In genomic region chr14:90757452-90757851, GRCh38 we compare ENCODE assay signal across 8 cellular contexts. TPM values are rescaled to one million over a fixed set of nuclear protein-coding genes. Genes with fewer than 3 reads are reported as not detected.
A peak's percentile ranks its signal among the peaks of the same experiment; 100 is the strongest.
DNase-seq lines count a peak whose midpoint lies in the region; ATAC-seq and TF ChIP-seq lines count a peak whose summit lies in the region.

No MANE protein-coding gene starts in this region.

- H3K4me3 Mint-ChIP-seq in MCF 10A (ENCODE audit: unreplicated experiment) (peak overlapping the region; percentile 21), type B pancreatic cell (peak overlapping the region; percentile 63)

- dilution Hi-C loops in mammary epithelial cell (cut with HindIII; ENCODE audit: low sequenced_read_pairs): no loop called here

- H3K36me3 Mint-ChIP-seq in MCF 10A (ENCODE audit: insufficient read depth, unreplicated experiment): no peaks in the 10 kb centered on the region
- H3K36me3 Mint-ChIP-seq in type B pancreatic cell: peaks cover under 1% of the 10 kb centered on the region

- no peak overlapping the region for H3K27ac ChIP-seq in mammary epithelial cell (ENCODE audit: insufficient read depth, low read depth, low read length)
- peak overlapping the region; percentile 96 for H3K27ac ChIP-seq in angular gyrus (ENCODE audit: low read depth, low read length)
- peak overlapping the region in 1 of 2 donors; percentile 52 for H3K27ac ChIP-seq in mucosa of rectum (ENCODE audit: low read depth in 2 of 2, low read length in 2 of 2)

- in situ Hi-C loops in mammary epithelial cell (cut with MboI; ENCODE audit: low sequenced_read_pairs in 2 of 2): no loop called here

- no peaks in the 10 kb centered on the region for H3K9me3 ChIP-seq in mammary epithelial cell (replicated peaks; ENCODE audit: insufficient read depth, low read length)
- H3K9me3 ChIP-seq in mucosa of rectum (ENCODE audit: control insufficient read depth in 2 of 2, low read length in 2 of 2): no peaks in the 10 kb centered on the region

- H3K36me3 ChIP-seq in mammary epithelial cell (ENCODE audit: insufficient read depth, low read length) (no peaks in the 10 kb centered on the region), mucosa of rectum (ENCODE audit: control insufficient read depth in 2 of 2, insufficient read depth in 2 of 2, low read length in 2 of 2) (no peaks in the 10 kb centered on the region)

- 94% methylated on average over 2 of the region's 3 CpGs for whole genome bisulfite sequencing in mammary epithelial cell (ENCODE audit: low coverage, missing lambda C conversion rate)

- no peaks in the 10 kb centered on the region for H3K9me3 Mint-ChIP-seq in MCF 10A (ENCODE audit: unreplicated experiment)
- H3K9me3 Mint-ChIP-seq in type B pancreatic cell: no peaks in the 10 kb centered on the region

- BruUV-seq in MCF 10A (replicated peaks; lab: Mats Ljungman, UMichigan) (no TSS peak), mammary epithelial cell (replicated peaks; lab: Mats Ljungman, UMichigan) (no TSS peak)

- no peak overlapping the region for H2AFZ ChIP-seq in mammary epithelial cell (ENCODE audit: low read depth, low read length)

- no peaks in the 10 kb centered on the region for H3K79me2 ChIP-seq in mammary epithelial cell (ENCODE audit: insufficient read depth, low read length)

- intact Hi-C loops in MCF 10A (cut with micrococcal nuclease): no loop called here
- intact Hi-C loops in mammary epithelial cell (cut with micrococcal nuclease): no loop called here

- no peak overlapping the region for H3K9ac ChIP-seq in mammary epithelial cell (ENCODE audit: insufficient read depth, low read length)
- H3K9ac ChIP-seq in mucosa of rectum (ENCODE audit: low read depth in 1 of 2, low read length in 2 of 2): peak overlapping the region in 1 of 2 donors; percentile 62

- no peak for ATAC-seq in GM21360 (IDR thresholded peaks at IDR 0.05; ENCODE audit: unreplicated experiment)
- ATAC-seq in HG02759 (IDR thresholded peaks at IDR 0.05; ENCODE audit: unreplicated experiment): no peak
- no peak for ATAC-seq in HG02763 (IDR thresholded peaks at IDR 0.05; ENCODE audit: unreplicated experiment)

- DNase-seq in MCF 10A (ENCODE audit: unreplicated experiment) (no peak), mammary epithelial cell (no peak), type B pancreatic cell (ENCODE audit: extremely low spot score, unreplicated experiment) (no peak)

- no peak for TF ChIP-seq CTCF in MCF 10A (IDR thresholded peaks at IDR 0.05; ENCODE audit: unreplicated experiment)
- TF ChIP-seq CTCF in mammary epithelial cell (conservative IDR thresholded peaks at IDR 0.05 in 1 of 2, IDR thresholded peaks at IDR 0.05 in 1 of 2; ENCODE audit: extremely low read depth in 1 of 2, insufficient read depth in 1 of 2, low read depth in 1 of 2, low read length in 2 of 2): no peak
- TF ChIP-seq CTCF in type B pancreatic cell (conservative IDR thresholded peaks at IDR 0.05): no peak

- H3K4me1 ChIP-seq in mammary epithelial cell (ENCODE audit: insufficient read depth, low read length) (peaks cover 7% of the 10 kb centered on the region), mucosa of rectum (ENCODE audit: control insufficient read depth in 2 of 2, insufficient read depth in 2 of 2, low read length in 2 of 2) (peaks cover 7% of the 10 kb centered on the region in 2 donors)

- no peak overlapping the region for H3K4me3 ChIP-seq in mammary epithelial cell (replicated peaks in 1 of 3; ENCODE audit: insufficient read depth in 1 of 3, low read depth in 2 of 3, low read length in 3 of 3)
- peak overlapping the region; percentile 63 to 73 for H3K4me3 ChIP-seq in mucosa of rectum (ENCODE audit: low read length in 2 of 2)

- H4K20me1 ChIP-seq in mammary epithelial cell (ENCODE audit: insufficient read depth, low read length): no peaks in the 10 kb centered on the region

- H3K27me3 Mint-ChIP-seq in MCF 10A (ENCODE audit: insufficient read depth, unreplicated experiment) (no peaks in the 10 kb centered on the region), type B pancreatic cell (no peaks in the 10 kb centered on the region)

- H3K27ac Mint-ChIP-seq in MCF 10A (ENCODE audit: low read depth, unreplicated experiment): no peak overlapping the region
- peak overlapping the region; percentile 52 for H3K27ac Mint-ChIP-seq in type B pancreatic cell

- H3K4me1 Mint-ChIP-seq in MCF 10A (ENCODE audit: insufficient read depth, unreplicated experiment): no peaks in the 10 kb centered on the region
- H3K4me1 Mint-ChIP-seq in type B pancreatic cell (ENCODE audit: unreplicated experiment): peaks cover 13% of the 10 kb centered on the region

- no peaks in the 10 kb centered on the region for H3K27me3 ChIP-seq in mammary epithelial cell (ENCODE audit: insufficient read depth, low read length)
- H3K27me3 ChIP-seq in mucosa of rectum (ENCODE audit: control insufficient read depth in 2 of 2, insufficient read depth in 2 of 2, low read length in 2 of 2): no peaks in the 10 kb centered on the region

- POLR2A ChIA-PET in MCF 10A (lab: Yijun Ruan, JAX): interaction anchor here (1.2 to 1.8 kb wide), 2 partner anchors 134 to 360 kb away, joined by 4 to 5 read pairs; partner anchors contain the start of gene CALM1

- CTCF ChIA-PET in MCF 10A (lab: Yijun Ruan, JAX) (interaction anchor here (0.7 to 3.0 kb wide), 9 partner anchors 9 to 719 kb away, joined by 3 to 14 read pairs (median 4); no protein-coding TSS in a partner anchor), mammary epithelial cell (lab: Charles Lee; ENCODE audit: low non-redundant PET) (interaction anchor here (0.5 to 1.1 kb wide), 2 partner anchors 59 to 327 kb away, joined by 4 to 8 read pairs; no protein-coding TSS in a partner anchor)

- H3K4me2 ChIP-seq in mammary epithelial cell (ENCODE audit: insufficient read depth, low read depth, low read length): no peak overlapping the region

RNA-seq across cellular contexts. Expression of gene TTC7B, which starts 58.8 kb away (rescaled TPM):
- total RNA-seq in MCF 10A (2022): 31.1 and 52.8 TPM in 2 replicates
- total RNA-seq in mammary epithelial cell: 10 to 100 TPM; 15.2 to 29.3 TPM
- polyA plus RNA-seq in mammary epithelial cell: 23.0 TPM
- polyA minus RNA-seq in mammary epithelial cell: 119 TPM
- 27.4 and 40.4 TPM in 2 replicates for total RNA-seq in type B pancreatic cell (ENCODE audit: low replicate concordance)

Comparison
In these comparisons a context has a peak if more than half of its experiments do, and no peak if none do; other contexts are left out.
1. H3K4me3 ChIP-seq: peak in mucosa of rectum (2 of 2); none in mammary epithelial cell (0 of 3).